In the genomic region with DNA sequence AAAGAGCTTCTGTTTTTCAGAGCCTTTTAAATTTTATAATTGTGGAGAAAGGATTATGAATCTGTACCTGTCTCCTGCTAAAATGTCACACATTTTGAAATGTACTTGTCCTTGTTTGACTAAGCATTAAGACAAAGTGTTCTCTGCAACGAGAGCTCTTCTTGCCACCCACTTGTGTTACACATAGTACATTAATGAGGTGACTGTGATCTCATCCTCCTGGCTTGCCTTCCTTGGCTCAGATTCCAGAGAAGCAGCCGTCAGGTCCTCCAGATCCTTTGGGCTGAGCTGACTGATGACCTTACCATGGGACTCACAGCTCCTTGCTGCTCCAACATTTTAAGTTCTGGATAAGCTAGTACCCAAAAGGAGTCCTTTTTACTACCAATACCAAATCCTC, we compare ENCODE assay signal across 11 cellular contexts.
A peak's percentile ranks its signal among the peaks of the same experiment; 100 is the strongest.
DNase-seq lines count a peak whose midpoint lies in the region; ATAC-seq, FAIRE-seq and TF ChIP-seq lines count a peak whose summit lies in the region.
"Had no signal": no experiment of that assay in that cellular context is flagged by ENCODE, and none has a peak within 500 bp of the region (broad histone marks: within the 10 kb centered on the region; RNA-seq: fewer than 3 reads in every experiment).

No MANE protein-coding gene starts in this region.

- TF ChIP-seq EP300 in A549 (IDR thresholded peaks at IDR 0.05), result no peak

- in situ Hi-C loops in T47D (cut with HindIII; ENCODE audit: low pct_unique_long_range_greater_than_20kb, low sequenced_read_pairs), result no loop called here

- POLR2A ChIA-PET in A549 (lab: Yijun Ruan, JAX), result no interaction called here

- no peak for TF ChIP-seq POLR2A in A549 (IDR thresholded peaks at IDR 0.05; ENCODE audit: low read length)

- H3K9ac ChIP-seq in MM.1S (ENCODE audit: low read length), result no peak overlapping the region

- H3K4me2 ChIP-seq in A549 (peak overlapping the region; percentile 25; the same call in 1 of the 3 replicates), MM.1S (ENCODE audit: low read depth, low read length) (no peak overlapping the region)

- H3K79me2 ChIP-seq in MM.1S (ENCODE audit: low read length), result no peaks in the 10 kb centered on the region

- intact Hi-C loops in posterior cingulate gyrus (cut with DNase I), result no loop called here

- peaks cover 6% of the 10 kb centered on the region; the same call in 1 of the 3 replicates for H3K9me3 ChIP-seq in A549
- no peaks in the 10 kb centered on the region for H3K9me3 ChIP-seq in MM.1S (replicated peaks; ENCODE audit: insufficient read depth, low read length)

- FAIRE-seq in A549 (lab: Jason Lieb, UNC), result no peak

- peak in 1 of 2 experiments; percentile 6 for DNase-seq in A549 (ENCODE audit: low read depth in 1 of 2, low spot score in 1 of 2)
- DNase-seq in HT1080 (ENCODE audit: low read depth), result peak; percentile 76
- DNase-seq in T47D (ENCODE audit: low read depth in 1 of 2, low spot score in 1 of 2), result peak; percentile 33 to 60
- peak; percentile 95 for DNase-seq in iris pigment epithelial cell (ENCODE audit: low read depth)
- no peak for DNase-seq in posterior cingulate gyrus
- no peak for DNase-seq in MM.1S
- DNase-seq: CD4-positive, alpha-beta memory T cell; NCI-H1694; T-helper 9 cell had no signal

- H3K9me2 ChIP-seq in MM.1S (replicated peaks; ENCODE audit: insufficient read depth, low read length), result no peaks in the 10 kb centered on the region

- no peaks in the 10 kb centered on the region for H4K20me1 ChIP-seq in MM.1S (ENCODE audit: insufficient read depth, low read length)

- no peak overlapping the region for H3K4me3 ChIP-seq in A549
- H3K4me3 ChIP-seq in MM.1S (ENCODE audit: low read length), result no peak overlapping the region

- no peak for TF ChIP-seq CTCF in A549 (IDR thresholded peaks at IDR 0.05)
- TF ChIP-seq CTCF in MM.1S (IDR thresholded peaks at IDR 0.05; ENCODE audit: low read length), result no peak

- CTCF ChIA-PET in A549 (lab: Yijun Ruan, JAX), result interaction anchor here (1.2 to 2.6 kb wide), 4 partner anchors 10 to 108 kb away, joined by 3 to 11 read pairs (median 6); no protein-coding TSS in a partner anchor

- H2AFZ ChIP-seq in MM.1S (ENCODE audit: low read length), result no peak overlapping the region

- TF ChIP-seq RAD21 in A549 (conservative IDR thresholded peaks at IDR 0.05 in 1 of 2, IDR thresholded peaks at IDR 0.05 in 1 of 2), result no peak

- 12% methylated on average over 2 of the region's 2 CpGs for WGBS in A549 (ENCODE audit: missing lambda C conversion rate)

- H3K36me3 ChIP-seq in MM.1S (replicated peaks; ENCODE audit: insufficient read depth, low read length), result no peaks in the 10 kb centered on the region

- no peaks in the 10 kb centered on the region for H3K27me3 ChIP-seq in MM.1S (replicated peaks; ENCODE audit: insufficient read depth, low read length)

- peak overlapping the region in 1 of 2 experiments; percentile 48; a peak in 1 of 6 replicates for H3K27ac ChIP-seq in A549
- no peak overlapping the region for H3K27ac ChIP-seq in MM.1S (ENCODE audit: low read length)

- H3K4me1 ChIP-seq in A549, result peaks cover 4% of the 10 kb centered on the region; the same call in 1 of the 3 replicates
- H3K4me1 ChIP-seq in MM.1S (ENCODE audit: low read length), result no peaks in the 10 kb centered on the region

- ATAC-seq in A549 (peak in 1 of 2 experiments; percentile 73; a peak in 3 of 6 replicates), GM21367 (IDR thresholded peaks at IDR 0.05; ENCODE audit: unreplicated experiment) (no peak), GM18498 (IDR thresholded peaks at IDR 0.05; ENCODE audit: unreplicated experiment) (no peak)

- H3F3A ChIP-seq in MM.1S (ENCODE audit: insufficient read depth, low read length), result no peaks in the 10 kb centered on the region

TF ChIP-seq in A549, 52 proteins besides CTCF, POLR2A, EP300 and RAD21:
- TF ChIP-seq MAFK (IDR thresholded peaks at IDR 0.05; ENCODE audit: partially characterized antibody) (no peak), CBX8 (IDR thresholded peaks at IDR 0.05) (no peak), ZC3H11A (IDR thresholded peaks at IDR 0.05) (no peak), CBX2 (IDR thresholded peaks at IDR 0.05; ENCODE audit: borderline replicate concordance, low read depth) (no peak), FOSL2 (IDR thresholded peaks at IDR 0.05) (no peak), FOSL2 (CRISPR knock-in tag; IDR thresholded peaks at IDR 0.05) (no peak), TFCP2L1 (CRISPR knock-in tag; IDR thresholded peaks at IDR 0.05) (no peak)
TF ChIP-seq in A549: peak in this region for 0.

Comparison
In these comparisons a context has a peak if more than half of its experiments do, and no peak if none do; other contexts are left out.
1. DNase-seq: peak in HT1080 (single experiment), T47D (2 of 2) and iris pigment epithelial cell (single experiment); none in posterior cingulate gyrus (0 of 10) and MM.1S (single experiment).